In the genomic region with DNA sequence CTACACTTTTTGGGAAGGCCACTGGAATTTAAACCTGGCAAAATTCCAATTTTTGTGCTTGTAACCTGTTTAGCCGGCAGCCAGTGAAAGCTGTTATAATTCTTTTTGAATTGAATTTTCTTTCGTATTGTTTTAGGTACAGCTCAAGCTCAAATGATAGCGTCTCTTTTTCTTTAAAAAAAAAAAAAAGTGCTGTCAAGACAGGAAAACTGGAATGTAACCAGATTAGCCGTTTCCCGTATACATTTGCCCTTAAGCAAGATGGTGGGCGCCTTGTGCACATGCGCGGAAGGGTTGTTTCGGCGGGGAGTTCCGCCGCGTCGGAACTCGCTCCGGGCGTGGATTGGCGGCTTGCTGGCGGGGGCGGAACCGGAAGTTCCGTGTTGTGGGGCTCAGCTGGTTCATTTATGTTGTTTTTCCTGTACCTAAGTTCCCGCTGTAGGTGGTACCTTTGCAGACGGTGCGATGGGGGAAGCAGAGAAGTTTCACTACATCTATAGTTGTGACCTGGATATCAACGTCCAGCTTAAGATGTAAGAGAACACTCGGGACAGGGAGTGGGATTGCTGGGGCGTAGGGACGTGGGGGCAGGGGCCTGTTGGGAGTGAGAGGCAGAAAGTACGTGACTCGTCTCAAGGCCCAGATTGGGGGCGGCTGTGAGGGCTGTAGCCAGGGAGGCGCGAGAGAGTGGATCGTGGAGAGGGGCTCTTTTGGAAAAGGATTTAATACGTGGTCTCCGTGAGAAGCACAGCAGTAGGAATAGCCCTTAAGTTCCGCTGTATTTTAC, we compare ENCODE assay signal across 1 cellular context.
TF ChIP-seq lines count a peak whose summit lies in the region.

PIK3C3 (plus strand) TSS at position 408 of the 787 bp plus-strand sequence; CDS start at position 466, 58 bp downstream.

TF ChIP-seq in HepG2, 621 proteins besides CTCF, POLR2A, EP300 and RAD21 (continued from another document and continues in another):
- TF ChIP-seq ZNF276 (CRISPR knock-in tag; IDR thresholded peaks at IDR 0.05; ENCODE audit: low read depth): no peak
- peak; percentile 88 for TF ChIP-seq ZFY (CRISPR knock-in tag; IDR thresholded peaks at IDR 0.05)
- no peak for TF ChIP-seq ARHGAP35 (CRISPR knock-in tag; IDR thresholded peaks at IDR 0.05; ENCODE audit: borderline replicate concordance)
- TF ChIP-seq TRAFD1 (CRISPR knock-in tag; IDR thresholded peaks at IDR 0.05; ENCODE audit: borderline replicate concordance): no peak
- no peak for TF ChIP-seq ZNF124 (CRISPR knock-in tag; IDR thresholded peaks at IDR 0.05)
- no peak for TF ChIP-seq ZNF234 (CRISPR knock-in tag; conservative IDR thresholded peaks at IDR 0.05)
- TF ChIP-seq PAX8 (CRISPR knock-in tag; IDR thresholded peaks at IDR 0.05; ENCODE audit: borderline replicate concordance): no peak
- TF ChIP-seq JDP2 (CRISPR knock-in tag; IDR thresholded peaks at IDR 0.05; ENCODE audit: borderline replicate concordance): no peak
- no peak for TF ChIP-seq TERF1 (CRISPR knock-in tag; IDR thresholded peaks at IDR 0.05)
- no peak for TF ChIP-seq FOSL1 (CRISPR knock-in tag; IDR thresholded peaks at IDR 0.05; ENCODE audit: borderline replicate concordance)
- TF ChIP-seq, protein P1, sequence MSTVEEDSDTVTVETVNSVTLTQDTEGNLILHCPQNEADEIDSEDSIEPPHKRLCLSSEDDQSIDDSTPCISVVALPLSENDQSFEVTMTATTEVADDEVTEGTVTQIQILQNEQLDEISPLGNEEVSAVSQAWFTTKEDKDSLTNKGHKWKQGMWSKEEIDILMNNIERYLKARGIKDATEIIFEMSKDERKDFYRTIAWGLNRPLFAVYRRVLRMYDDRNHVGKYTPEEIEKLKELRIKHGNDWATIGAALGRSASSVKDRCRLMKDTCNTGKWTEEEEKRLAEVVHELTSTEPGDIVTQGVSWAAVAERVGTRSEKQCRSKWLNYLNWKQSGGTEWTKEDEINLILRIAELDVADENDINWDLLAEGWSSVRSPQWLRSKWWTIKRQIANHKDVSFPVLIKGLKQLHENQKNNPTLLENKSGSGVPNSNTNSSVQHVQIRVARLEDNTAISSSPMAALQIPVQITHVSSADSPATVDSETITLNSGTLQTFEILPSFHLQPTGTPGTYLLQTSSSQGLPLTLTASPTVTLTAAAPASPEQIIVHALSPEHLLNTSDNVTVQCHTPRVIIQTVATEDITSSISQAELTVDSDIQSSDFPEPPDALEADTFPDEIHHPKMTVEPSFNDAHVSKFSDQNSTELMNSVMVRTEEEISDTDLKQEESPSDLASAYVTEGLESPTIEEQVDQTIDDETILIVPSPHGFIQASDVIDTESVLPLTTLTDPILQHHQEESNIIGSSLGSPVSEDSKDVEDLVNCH (CRISPR knock-in tag; IDR thresholded peaks at IDR 0.05): no peak
- TF ChIP-seq HMG20A (CRISPR knock-in tag; IDR thresholded peaks at IDR 0.05; ENCODE audit: borderline replicate concordance): no peak
- TF ChIP-seq, protein P2, sequence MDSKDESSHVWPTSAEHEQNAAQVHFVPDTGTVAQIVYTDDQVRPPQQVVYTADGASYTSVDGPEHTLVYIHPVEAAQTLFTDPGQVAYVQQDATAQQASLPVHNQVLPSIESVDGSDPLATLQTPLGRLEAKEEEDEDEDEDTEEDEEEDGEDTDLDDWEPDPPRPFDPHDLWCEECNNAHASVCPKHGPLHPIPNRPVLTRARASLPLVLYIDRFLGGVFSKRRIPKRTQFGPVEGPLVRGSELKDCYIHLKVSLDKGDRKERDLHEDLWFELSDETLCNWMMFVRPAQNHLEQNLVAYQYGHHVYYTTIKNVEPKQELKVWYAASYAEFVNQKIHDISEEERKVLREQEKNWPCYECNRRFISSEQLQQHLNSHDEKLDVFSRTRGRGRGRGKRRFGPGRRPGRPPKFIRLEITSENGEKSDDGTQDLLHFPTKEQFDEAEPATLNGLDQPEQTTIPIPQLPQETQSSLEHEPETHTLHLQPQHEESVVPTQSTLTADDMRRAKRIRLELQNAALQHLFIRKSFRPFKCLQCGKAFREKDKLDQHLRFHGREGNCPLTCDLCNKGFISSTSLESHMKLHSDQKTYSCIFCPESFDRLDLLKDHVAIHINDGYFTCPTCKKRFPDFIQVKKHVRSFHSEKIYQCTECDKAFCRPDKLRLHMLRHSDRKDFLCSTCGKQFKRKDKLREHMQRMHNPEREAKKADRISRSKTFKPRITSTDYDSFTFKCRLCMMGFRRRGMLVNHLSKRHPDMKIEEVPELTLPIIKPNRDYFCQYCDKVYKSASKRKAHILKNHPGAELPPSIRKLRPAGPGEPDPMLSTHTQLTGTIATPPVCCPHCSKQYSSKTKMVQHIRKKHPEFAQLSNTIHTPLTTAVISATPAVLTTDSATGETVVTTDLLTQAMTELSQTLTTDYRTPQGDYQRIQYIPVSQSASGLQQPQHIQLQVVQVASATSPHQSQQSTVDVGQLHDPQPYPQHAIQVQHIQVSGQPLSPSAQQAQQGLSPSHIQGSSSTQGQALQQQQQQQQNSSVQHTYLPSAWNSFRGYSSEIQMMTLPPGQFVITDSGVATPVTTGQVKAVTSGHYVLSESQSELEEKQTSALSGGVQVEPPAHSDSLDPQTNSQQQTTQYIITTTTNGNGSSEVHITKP (CRISPR knock-in tag; IDR thresholded peaks at IDR 0.05; ENCODE audit: low read depth): no peak
- peak; percentile 90 for TF ChIP-seq POGZ (CRISPR knock-in tag; IDR thresholded peaks at IDR 0.05)
- TF ChIP-seq ZNF143 (CRISPR knock-in tag; IDR thresholded peaks at IDR 0.05): no peak; the same call in 1 of the 2 replicates
- TF ChIP-seq YEATS4 (CRISPR knock-in tag; IDR thresholded peaks at IDR 0.05; ENCODE audit: borderline replicate concordance): peak; percentile 58
- peak; percentile 20; the same call in 1 of the 2 replicates for TF ChIP-seq ZNF350 (CRISPR knock-in tag; IDR thresholded peaks at IDR 0.05; ENCODE audit: borderline replicate concordance, low read depth)
- TF ChIP-seq GATA4 (IDR thresholded peaks at IDR 0.05; ENCODE audit: borderline replicate concordance, low read depth): no peak; the same call in 1 of the 2 replicates
- TF ChIP-seq ZNF446 (CRISPR knock-in tag; IDR thresholded peaks at IDR 0.05): no peak
- TF ChIP-seq ATF1 (CRISPR knock-in tag; IDR thresholded peaks at IDR 0.05): peak; percentile 88
- TF ChIP-seq ZNF569 (CRISPR knock-in tag; IDR thresholded peaks at IDR 0.05; ENCODE audit: borderline replicate concordance): no peak
- no peak for TF ChIP-seq SOX5 (CRISPR knock-in tag; IDR thresholded peaks at IDR 0.05; ENCODE audit: borderline replicate concordance)
- TF ChIP-seq BCL6 (CRISPR knock-in tag; IDR thresholded peaks at IDR 0.05): no peak
- no peak for TF ChIP-seq JUNB (CRISPR knock-in tag; IDR thresholded peaks at IDR 0.05; ENCODE audit: borderline replicate concordance)
- TF ChIP-seq ZFP41 (CRISPR knock-in tag; IDR thresholded peaks at IDR 0.05; ENCODE audit: borderline replicate concordance): no peak
- no peak for TF ChIP-seq SMAD9 (CRISPR knock-in tag; IDR thresholded peaks at IDR 0.05)
- TF ChIP-seq ZNF317 (CRISPR knock-in tag; IDR thresholded peaks at IDR 0.05): no peak
- no peak for TF ChIP-seq ZNF678 (CRISPR knock-in tag; IDR thresholded peaks at IDR 0.05)
- TF ChIP-seq MIER3 (CRISPR knock-in tag; IDR thresholded peaks at IDR 0.05; ENCODE audit: borderline replicate concordance): no peak
- no peak for TF ChIP-seq ATRX (CRISPR knock-in tag; IDR thresholded peaks at IDR 0.05; ENCODE audit: borderline replicate concordance)
- no peak for TF ChIP-seq RARA (CRISPR knock-in tag; IDR thresholded peaks at IDR 0.05)
- TF ChIP-seq HNF1A (IDR thresholded peaks at IDR 0.05; ENCODE audit: low read depth): no peak
- no peak for TF ChIP-seq HNF1A (CRISPR knock-in tag; IDR thresholded peaks at IDR 0.05; ENCODE audit: borderline replicate concordance)
- no peak for TF ChIP-seq NR2F1 (CRISPR knock-in tag; IDR thresholded peaks at IDR 0.05)
- TF ChIP-seq DRAP1 (CRISPR knock-in tag; IDR thresholded peaks at IDR 0.05): peak; percentile 60; the same call in 1 of the 2 replicates
- no peak for TF ChIP-seq HDAC6 (IDR thresholded peaks at IDR 0.05; ENCODE audit: low read depth, low read length)
- TF ChIP-seq ARID2 (CRISPR knock-in tag; IDR thresholded peaks at IDR 0.05; ENCODE audit: borderline replicate concordance): no peak
- TF ChIP-seq HOXA5 (CRISPR knock-in tag; IDR thresholded peaks at IDR 0.05): 0 out of 2 replicates have a peak, but pooled peaks have one; percentile 26
- no peak for TF ChIP-seq ZBTB21 (CRISPR knock-in tag; IDR thresholded peaks at IDR 0.05)
- no peak for TF ChIP-seq NCOA1 (CRISPR knock-in tag; IDR thresholded peaks at IDR 0.05)
- TF ChIP-seq TOPORS (CRISPR knock-in tag; IDR thresholded peaks at IDR 0.05): no peak
- no peak for TF ChIP-seq ZNF207 (IDR thresholded peaks at IDR 0.05; ENCODE audit: borderline replicate concordance)
- TF ChIP-seq IKZF1 (IDR thresholded peaks at IDR 0.05): no peak
- TF ChIP-seq MATR3 (CRISPR knock-in tag; IDR thresholded peaks at IDR 0.05): no peak
- TF ChIP-seq ATM (IDR thresholded peaks at IDR 0.05; ENCODE audit: borderline replicate concordance): no peak
- TF ChIP-seq STAG1 (CRISPR knock-in tag; IDR thresholded peaks at IDR 0.05): no peak
- no peak for TF ChIP-seq THYN1 (CRISPR knock-in tag; IDR thresholded peaks at IDR 0.05; ENCODE audit: borderline replicate concordance, low read depth)
- no peak for TF ChIP-seq ZSCAN9 (CRISPR knock-in tag; IDR thresholded peaks at IDR 0.05; ENCODE audit: borderline replicate concordance)
- no peak for TF ChIP-seq SKI (IDR thresholded peaks at IDR 0.05; ENCODE audit: partially characterized antibody)
- TF ChIP-seq ZNF530 (CRISPR knock-in tag; IDR thresholded peaks at IDR 0.05; ENCODE audit: low read depth): no peak
